7 cellular contexts compared by ENCODE assay signal in genomic region chr6:82576284-82576683, GRCh38.
"Had no signal": no experiment of that assay in that cellular context is flagged by ENCODE, and none has a peak within 500 bp of the region (broad histone marks: within the 10 kb centered on the region; RNA-seq: fewer than 3 reads in every experiment).

No MANE protein-coding gene starts in this region.

- H3K4me3 ChIP-seq: K562 had no signal

- DNase-seq: IMR-90, KBM-7, KG1 had no signal

- H3K4me1 Mint-ChIP-seq: IgD-negative memory B cell had no signal

- H3K36me3 Mint-ChIP-seq: IgD-negative memory B cell had no signal

- H3K4me3 Mint-ChIP-seq: IgD-negative memory B cell had no signal

- H3K27ac ChIP-seq: HL-60 had no signal

- H3K27ac Mint-ChIP-seq: IgD-negative memory B cell had no signal

- ATAC-seq: HepG2, K562 had no signal

- H3K27me3 Mint-ChIP-seq: IgD-negative memory B cell had no signal
